9 cellular contexts compared by ENCODE assay signal in the genomic region with DNA sequence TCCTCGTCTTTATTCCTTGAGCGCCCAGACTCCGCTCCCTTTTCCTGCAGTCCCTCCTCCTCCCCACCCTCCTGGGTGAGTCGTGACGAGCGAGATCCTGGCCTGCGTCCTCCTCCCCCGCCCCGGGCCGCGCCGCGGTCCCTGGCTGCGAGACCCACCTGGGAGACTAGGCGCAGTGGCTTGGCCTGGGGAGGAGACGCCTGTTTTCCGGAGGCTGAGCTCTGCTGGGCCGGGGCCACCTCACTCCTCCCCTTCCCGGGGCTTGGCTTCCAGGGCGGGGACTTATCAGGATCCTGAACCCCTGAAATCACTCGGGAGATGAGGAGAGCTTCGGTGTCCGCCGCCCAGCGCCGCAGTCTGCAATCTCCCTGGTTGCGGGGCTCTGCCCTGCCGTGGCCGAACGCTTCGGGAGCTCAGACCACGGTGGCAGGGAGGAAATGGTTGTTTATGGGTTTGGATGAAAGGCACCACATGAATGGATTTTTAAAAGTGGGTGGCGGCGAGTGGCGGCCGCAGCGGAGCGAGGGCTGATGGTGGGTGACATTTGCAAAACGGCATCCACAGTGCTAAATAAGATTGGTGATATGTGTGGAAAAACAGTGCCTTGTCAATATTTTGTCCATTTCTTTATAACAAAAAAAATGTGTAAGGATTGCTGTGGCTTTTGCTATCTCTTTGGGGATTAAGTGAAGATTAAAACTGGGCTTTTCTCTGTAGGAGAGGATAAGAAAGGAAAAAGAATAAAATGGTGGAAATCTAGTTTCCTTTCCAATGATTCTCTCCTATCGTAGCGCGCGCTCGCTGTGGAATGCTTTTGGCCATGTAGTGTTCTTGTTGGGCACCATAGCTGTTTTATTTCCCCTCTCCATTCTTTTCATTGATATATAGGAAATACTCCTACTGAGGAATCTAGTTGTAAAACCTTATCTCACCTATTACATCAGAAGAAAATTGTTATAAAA. TPM values are rescaled to one million over a fixed set of nuclear protein-coding genes. Genes with fewer than 3 reads are reported as not detected.
DNase-seq lines count a peak whose midpoint lies in the region; ATAC-seq, FAIRE-seq and TF ChIP-seq lines count a peak whose summit lies in the region.
"Had no signal": no experiment of that assay in that cellular context is flagged by ENCODE, and none has a peak within 500 bp of the region (broad histone marks: within the 10 kb centered on the region; RNA-seq: fewer than 3 reads in every experiment).

No MANE protein-coding gene starts in this region.

- peaks cover 18% of the 10 kb centered on the region for H3K4me1 ChIP-seq in DOHH2 (ENCODE audit: control insufficient read depth, low read length)
- H3K4me1 ChIP-seq in endothelial cell of umbilical vein (ENCODE audit: control insufficient read depth, extremely low read depth, insufficient read depth, low read length) = peaks cover 20% of the 10 kb centered on the region

- peak; percentile 51 for TF ChIP-seq POLR2A in endothelial cell of umbilical vein (IDR thresholded peaks at IDR 0.05; ENCODE audit: low read depth, low read length)

- peak; percentile 64 for DNase-seq in NCI-H2171 treated with DMSO at 0.1 percent for 48 hours (lab: John Stamatoyannopoulos, UW)
- DNase-seq in activated T-cell treated with anti-CD3 and anti-CD28 coated beads for 24 hours (ENCODE audit: low read depth) = peak; percentile 11
- peak; percentile 70 for DNase-seq in endothelial cell of umbilical vein (ENCODE audit: low read depth, low spot score)
- peak; percentile 68 for DNase-seq in midbrain (lab: John Stamatoyannopoulos, UW)
- peak; percentile 31 to 35 for DNase-seq in stimulated activated naive CD8-positive, alpha-beta T cell treated with anti-CD3 and anti-CD28 coated beads, Interleukin-15, amount 100 ng/mL, for 72 hours

- TF ChIP-seq CTCF in DOHH2 (IDR thresholded peaks at IDR 0.05; ENCODE audit: low read depth, low read length, poor library complexity, severe bottlenecking) (no peak), endothelial cell of umbilical vein (IDR thresholded peaks at IDR 0.05; ENCODE audit: extremely low read depth in 1 of 2, insufficient read depth in 1 of 2, low read depth in 1 of 2, low read length in 2 of 2) (no peak)

- H3K36me3 ChIP-seq in DOHH2 (ENCODE audit: control insufficient read depth, low read length) = no peaks in the 10 kb centered on the region
- no peaks in the 10 kb centered on the region for H3K36me3 ChIP-seq in endothelial cell of umbilical vein (ENCODE audit: control insufficient read depth in 2 of 2, extremely low read depth in 1 of 2, insufficient read depth in 2 of 2, low read length in 2 of 2)

- FAIRE-seq in endothelial cell of umbilical vein (lab: Jason Lieb, UNC) = peak; percentile 92
- FAIRE-seq: TTC549 had no signal

- H3K79me2 ChIP-seq in DOHH2 (ENCODE audit: control insufficient read depth, low read length) (peaks cover 6% of the 10 kb centered on the region; the same call in 1 of the 2 replicates), endothelial cell of umbilical vein (ENCODE audit: control insufficient read depth, insufficient read depth, low read length) (peaks cover 8% of the 10 kb centered on the region)

- H3K4me3 ChIP-seq in DOHH2 (ENCODE audit: low read length) (peak overlapping the region; percentile 83), endothelial cell of umbilical vein (replicated peaks in 1 of 3; ENCODE audit: insufficient read depth in 1 of 3, low read depth in 1 of 3, low read length in 3 of 3) (peak overlapping the region; percentile 59 to 82 (median 79))

- peak overlapping the region; percentile 84 to 91 for H3K4me3 Mint-ChIP-seq in stimulated activated naive CD8-positive, alpha-beta T cell treated with anti-CD3 and anti-CD28 coated beads, Interleukin-15, amount 100 ng/mL, for 72 hours

- H4K20me1 ChIP-seq in DOHH2 (ENCODE audit: control insufficient read depth, insufficient read depth, low read depth, low read length) = no peaks in the 10 kb centered on the region; the same call in 1 of the 2 replicates
- H4K20me1 ChIP-seq in endothelial cell of umbilical vein (replicated peaks; ENCODE audit: control insufficient read depth, extremely low read depth, insufficient read depth, low read length) = no peaks in the 10 kb centered on the region

- intact Hi-C loops in endothelial cell of umbilical vein (cut with micrococcal nuclease) = loop anchor here (1.0 to 5.0 kb wide), 5 partner anchors 20 to 172 kb away; a partner anchor contains a TSS

- H3K4me2 ChIP-seq in DOHH2 (ENCODE audit: low read length) (peak overlapping the region; percentile 77), endothelial cell of umbilical vein (ENCODE audit: insufficient read depth, low read length) (peak overlapping the region; percentile 92)

- H3K9ac ChIP-seq in endothelial cell of umbilical vein (replicated peaks; ENCODE audit: extremely low read depth, insufficient read depth, low read length) = peak overlapping the region; percentile 58

- peaks cover 25% of the 10 kb centered on the region for H3K27me3 ChIP-seq in DOHH2 (ENCODE audit: control insufficient read depth, low read length)
- H3K27me3 ChIP-seq in endothelial cell of umbilical vein (ENCODE audit: control insufficient read depth in 2 of 2, insufficient read depth in 2 of 2, low read length in 2 of 2) = peaks cover 2 to 3% of the 10 kb centered on the region in 2 experiments

- no peaks in the 10 kb centered on the region for H3F3A ChIP-seq in DOHH2 (ENCODE audit: control insufficient read depth, insufficient read depth)

- H3K9me3 Mint-ChIP-seq in stimulated activated naive CD8-positive, alpha-beta T cell treated with anti-CD3 and anti-CD28 coated beads, Interleukin-15, amount 100 ng/mL, for 72 hours = no peaks in the 10 kb centered on the region

- CTCF ChIA-PET in endothelial cell of umbilical vein (lab: Charles Lee) = interaction anchor here (0.6 to 2.9 kb wide), 4 partner anchors 11 to 127 kb away, joined by 3 to 14 read pairs (median 5); a partner anchor contains a TSS

- H3K9me3 ChIP-seq in DOHH2 (ENCODE audit: control insufficient read depth, insufficient read depth, low read length) (no peaks in the 10 kb centered on the region), endothelial cell of umbilical vein (replicated peaks; ENCODE audit: control insufficient read depth, insufficient read depth, low read length) (no peaks in the 10 kb centered on the region)

- H3K9me1 ChIP-seq in endothelial cell of umbilical vein (replicated peaks; ENCODE audit: control insufficient read depth, extremely low read depth, insufficient read depth, low read length) = no peaks in the 10 kb centered on the region

- peaks cover 36% of the 10 kb centered on the region for H3K27me3 Mint-ChIP-seq in stimulated activated naive CD8-positive, alpha-beta T cell treated with anti-CD3 and anti-CD28 coated beads, Interleukin-15, amount 100 ng/mL, for 72 hours

- BruUV-seq in endothelial cell of umbilical vein (replicated peaks; lab: Mats Ljungman, UMichigan) = TSS peak; percentile 20

- ATAC-seq in stimulated activated naive CD8-positive, alpha-beta T cell treated with anti-CD3 and anti-CD28 coated beads, Interleukin-15, amount 100 ng/mL, for 72 hours = peak; percentile 14
- ATAC-seq in HG03095 (IDR thresholded peaks at IDR 0.05; ENCODE audit: unreplicated experiment) (no peak), GM21515 (IDR thresholded peaks at IDR 0.05; ENCODE audit: unreplicated experiment) (no peak)

- H3K9me2 ChIP-seq in DOHH2 (replicated peaks; ENCODE audit: control insufficient read depth, low read length) = no peaks in the 10 kb centered on the region

- H3K27ac ChIP-seq in DOHH2 (ENCODE audit: low read depth, low read length) = no peak overlapping the region
- H3K27ac ChIP-seq in endothelial cell of umbilical vein (ENCODE audit: insufficient read depth, low read depth, low read length) = no peak overlapping the region

- peak overlapping the region in 1 of 2 donors; percentile 72 for H3K27ac Mint-ChIP-seq in stimulated activated naive CD8-positive, alpha-beta T cell treated with anti-CD3 and anti-CD28 coated beads, Interleukin-15, amount 100 ng/mL, for 72 hours

- peaks cover 37% of the 10 kb centered on the region for H3K4me1 Mint-ChIP-seq in stimulated activated naive CD8-positive, alpha-beta T cell treated with anti-CD3 and anti-CD28 coated beads, Interleukin-15, amount 100 ng/mL, for 72 hours

- POLR2A ChIA-PET in endothelial cell of umbilical vein (lab: Charles Lee) = interaction anchor here (0.6 to 1.5 kb wide), 2 partner anchors 10 to 19 kb away, joined by 5 to 6 read pairs; no protein-coding TSS in a partner anchor

- peak overlapping the region; percentile 89 for H2AFZ ChIP-seq in endothelial cell of umbilical vein (ENCODE audit: low read depth, low read length)

- dilution Hi-C loops in endothelial cell of umbilical vein (cut with MboI; ENCODE audit: extremely low pct_ligation_motif_present, low sequenced_read_pairs) = no loop called here

TF ChIP-seq in endothelial cell of umbilical vein, 7 proteins besides CTCF, POLR2A, EP300 and RAD21:
- TF ChIP-seq POLR2AphosphoS5 (IDR thresholded peaks at IDR 0.05; ENCODE audit: insufficient read depth, low read depth, low read length) (peak; percentile 49), GATA2 (IDR thresholded peaks at IDR 0.05; ENCODE audit: insufficient read depth, insufficient read length, low read depth, low read length) (no peak)

RNA-seq across cellular contexts. Expression of a gene that starts 1.2 kb away (rescaled TPM):
- 50.5 and 51.3 TPM in 2 replicates for total RNA-seq in endothelial cell of umbilical vein
- polyA plus RNA-seq in endothelial cell of umbilical vein = 12.7 and 18.8 TPM in 2 replicates
- 21.7 and 25.4 TPM in 2 replicates for polyA plus RNA-seq in endothelial cell of umbilical vein (2011; cell fraction: cytosol; rRNA removed)
- polyA plus RNA-seq in endothelial cell of umbilical vein (2011; cell fraction: nucleus; rRNA removed) = 49.7 and 51.2 TPM in 2 replicates
- polyA plus RNA-seq in endothelial cell of umbilical vein (2012) = 35.4 and 45.5 TPM in 2 replicates
- polyA minus RNA-seq in endothelial cell of umbilical vein = 27.4 and 32.6 TPM in 2 replicates
- 22.1 TPM for polyA minus RNA-seq in endothelial cell of umbilical vein (2011; cell fraction: cytosol; rRNA and poly(A)+ RNA removed)
- 25.6 and 26.3 TPM in 2 replicates for polyA minus RNA-seq in endothelial cell of umbilical vein (2011; cell fraction: nucleus; rRNA and poly(A)+ RNA removed)

Comparison
In these comparisons a context has a peak if more than half of its experiments do, and no peak if none do; other contexts are left out.
1. DNase-seq: peak in every context shown above with its lines; median percentile 70 in endothelial cell of umbilical vein; 68 in midbrain; 64 in NCI-H2171 treated with DMSO at 0.1 percent for 48 hours; 33 in stimulated activated naive CD8-positive, alpha-beta T cell treated with anti-CD3 and anti-CD28 coated beads, Interleukin-15, amount 100 ng/mL, for 72 hours; 11 in activated T-cell treated with anti-CD3 and anti-CD28 coated beads for 24 hours.